Comparison of ENCODE assay signal across 8 cellular contexts in the genomic region with DNA sequence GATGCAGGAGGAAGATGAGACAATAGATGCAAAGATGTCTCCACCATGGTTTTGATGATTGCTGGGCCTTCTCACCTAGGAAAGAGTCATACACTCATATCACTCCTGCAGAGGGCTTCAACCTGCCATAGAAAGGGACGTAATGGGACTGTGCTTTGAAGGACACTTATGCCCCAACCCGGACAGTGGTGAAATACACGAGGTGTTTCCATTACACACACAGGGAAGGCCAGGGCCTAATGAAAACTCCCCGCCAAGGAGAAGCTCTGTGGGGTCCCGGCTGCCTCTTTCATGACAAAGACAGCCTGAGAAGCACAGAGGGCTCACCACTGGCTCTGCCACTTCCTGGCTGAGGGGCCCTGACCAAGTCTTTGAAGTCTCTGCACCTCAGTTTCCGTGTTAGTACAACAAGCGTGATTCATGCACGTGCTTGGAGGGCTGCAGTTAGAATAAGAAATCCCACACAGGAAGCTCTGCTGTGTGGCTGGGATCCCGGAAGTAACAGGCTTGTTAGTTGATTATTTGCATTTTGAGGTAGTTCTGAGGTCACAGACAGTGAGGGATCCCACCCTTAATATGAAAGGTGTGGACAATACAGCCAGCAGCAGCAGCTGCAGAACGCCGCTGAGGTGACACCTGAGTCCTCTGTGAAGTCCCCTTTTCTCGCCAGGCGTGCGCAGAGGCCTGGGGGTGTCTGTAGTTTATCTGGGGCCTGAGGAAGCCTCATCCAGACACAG.
A peak's percentile ranks its signal among the peaks of the same experiment; 100 is the strongest.
DNase-seq lines count a peak whose midpoint lies in the region; ATAC-seq, FAIRE-seq and TF ChIP-seq lines count a peak whose summit lies in the region.

No MANE protein-coding gene starts in this region.

- no peak for TF ChIP-seq CTCF in astrocyte (IDR thresholded peaks at IDR 0.05; ENCODE audit: insufficient read depth, low read depth, low read length)
- no peak for TF ChIP-seq CTCF in tibial artery (IDR thresholded peaks at IDR 0.05)

- peaks cover 2% of the 10 kb centered on the region for H3K36me3 Mint-ChIP-seq in astrocyte (ENCODE audit: low read depth, unreplicated experiment)

- DNase-seq in SW480 (ENCODE audit: low spot score) (peak; percentile 76), astrocyte (ENCODE audit: low read depth) (no peak), GM03348 (ENCODE audit: low spot score) (no peak), tibial artery (no peak), left ventricle myocardium superior (no peak)
- peak; percentile 75 to 80 for DNase-seq in stimulated activated CD8-positive, alpha-beta memory T cell treated with anti-CD3 and anti-CD28 coated beads, Interleukin-15, amount 100 ng/mL, for 48 hours (ENCODE audit: low read depth in 2 of 2)

- no peaks in the 10 kb centered on the region for H3K79me2 ChIP-seq in astrocyte (ENCODE audit: insufficient read depth, low read length)

- peaks cover 7% of the 10 kb centered on the region for H3K27me3 Mint-ChIP-seq in astrocyte (ENCODE audit: low read depth, unreplicated experiment)

- peak overlapping the region; percentile 52 for H2AFZ ChIP-seq in astrocyte (ENCODE audit: low read depth, low read length)

- peaks cover 4% of the 10 kb centered on the region for H3K9me3 Mint-ChIP-seq in astrocyte (ENCODE audit: unreplicated experiment)

- H3K4me3 Mint-ChIP-seq in astrocyte (ENCODE audit: unreplicated experiment) = no peak overlapping the region

- H3K27ac ChIP-seq in astrocyte (ENCODE audit: low read depth, low read length) (no peak overlapping the region), tibial artery (no peak overlapping the region)

- intact Hi-C loops in tibial artery (cut with DNase I; ENCODE audit: low total_unique reads) = no loop called here
- intact Hi-C loops in left ventricle myocardium superior (cut with micrococcal nuclease) = no loop called here

- no peak for FAIRE-seq in astrocyte (lab: Jason Lieb, UNC)

- H3K4me3 ChIP-seq in astrocyte (ENCODE audit: insufficient read depth, low read depth, low read length) (no peak overlapping the region), tibial artery (no peak overlapping the region)

- no peak overlapping the region for H3K27ac Mint-ChIP-seq in astrocyte (ENCODE audit: unreplicated experiment)

- peak; percentile 23 for TF ChIP-seq POLR2A in GM18505 (IDR thresholded peaks at IDR 0.05; ENCODE audit: borderline replicate concordance, extremely low read depth, insufficient read depth, insufficient read length)

- H3K4me1 Mint-ChIP-seq in astrocyte (ENCODE audit: low read depth, unreplicated experiment) = peaks cover 4% of the 10 kb centered on the region

- H3K9me3 ChIP-seq in astrocyte (ENCODE audit: insufficient read depth, low read depth, low read length) (no peaks in the 10 kb centered on the region), tibial artery (no peaks in the 10 kb centered on the region)

- H4K20me1 ChIP-seq in astrocyte (ENCODE audit: insufficient read depth, low read length) = no peaks in the 10 kb centered on the region

- no peaks in the 10 kb centered on the region for H3K36me3 ChIP-seq in astrocyte (ENCODE audit: insufficient read depth, low read length)
- H3K36me3 ChIP-seq in tibial artery = no peaks in the 10 kb centered on the region

- no peak overlapping the region for H3K4me2 ChIP-seq in astrocyte (ENCODE audit: low read length)

- peak; percentile 83 for ATAC-seq in GM18505 (IDR thresholded peaks at IDR 0.05; ENCODE audit: unreplicated experiment)
- ATAC-seq in HG02943 (IDR thresholded peaks at IDR 0.05; ENCODE audit: low read depth, unreplicated experiment) = peak; percentile 92
- ATAC-seq in left ventricle myocardium superior = no peak

- no peak overlapping the region for H3K9ac ChIP-seq in astrocyte (ENCODE audit: low read length)

- H3K27me3 ChIP-seq in astrocyte (ENCODE audit: insufficient read depth, low read length) = no peaks in the 10 kb centered on the region
- peaks cover 0 to 3% of the 10 kb centered on the region in 2 donors for H3K27me3 ChIP-seq in tibial artery

- H3K4me1 ChIP-seq in astrocyte (ENCODE audit: insufficient read depth, low read length) (no peaks in the 10 kb centered on the region), tibial artery (no peaks in the 10 kb centered on the region)

Comparison
In these comparisons a context has a peak if more than half of its experiments do, and no peak if none do; other contexts are left out.
1. DNase-seq: peak in SW480 (single experiment) and stimulated activated CD8-positive, alpha-beta memory T cell treated with anti-CD3 and anti-CD28 coated beads, Interleukin-15, amount 100 ng/mL, for 48 hours (2 of 2); none in astrocyte (single experiment), GM03348 (single experiment), tibial artery (0 of 2) and left ventricle myocardium superior (single experiment).